8 cellular contexts compared by ENCODE assay signal in genomic region chr7:155299539-155300202, GRCh38. TPM values are rescaled to one million over a fixed set of nuclear protein-coding genes. Genes with fewer than 3 reads are reported as not detected.
DNase-seq lines count a peak whose midpoint lies in the region; ATAC-seq and TF ChIP-seq lines count a peak whose summit lies in the region.

No MANE protein-coding gene starts in this region.

- CTCF ChIA-PET in activated CD4-positive, alpha-beta memory T cell treated with anti-CD3 and anti-CD28 coated beads, Interleukin-2, amount 10 ng/mL, durations not matched to agents 7 days and 5 days (lab: Charles Lee), result interaction anchor here (0.6 to 4.8 kb wide), 6 partner anchors 45 to 386 kb away, joined by 3 to 58 read pairs (median 10); no protein-coding TSS in a partner anchor

- no peak for ATAC-seq in HG03095 (IDR thresholded peaks at IDR 0.05; ENCODE audit: unreplicated experiment)

- peaks cover 0 to 27% (median 6%) of the 10 kb centered on the region in 4 donors for H3K36me3 ChIP-seq in sigmoid colon

- H3K27me3 ChIP-seq in sigmoid colon, result no peaks in the 10 kb centered on the region

- 47 to 57% methylated on average over 8 of the region's 8 CpGs for WGBS in sigmoid colon, 2 donors

- in situ Hi-C loops in ACHN (cut with HindIII; ENCODE audit: low pct_ligation_motif_present, low pct_unique_long_range_greater_than_20kb, low sequenced_read_pairs), result no loop called here
- in situ Hi-C loops in GM18951 (cut with MboI; ENCODE audit: low sequenced_read_pairs, unreplicated experiment), result no loop called here

- no peaks in the 10 kb centered on the region for H3K27me3 Mint-ChIP-seq in activated CD4-positive, alpha-beta memory T cell treated with anti-CD3 and anti-CD28 coated beads, Interleukin-2, amount 10 ng/mL, durations not matched to agents 7 days and 5 days

- H3K9me3 Mint-ChIP-seq in activated CD4-positive, alpha-beta memory T cell treated with anti-CD3 and anti-CD28 coated beads, Interleukin-2, amount 10 ng/mL, durations not matched to agents 7 days and 5 days, result no peaks in the 10 kb centered on the region

- peak overlapping the region; percentile 90 to 98 (median 96) for H3K27ac ChIP-seq in sigmoid colon

- no peaks in the 10 kb centered on the region for H3K9me3 ChIP-seq in sigmoid colon

- H3K4me1 Mint-ChIP-seq in activated CD4-positive, alpha-beta memory T cell treated with anti-CD3 and anti-CD28 coated beads, Interleukin-2, amount 10 ng/mL, durations not matched to agents 7 days and 5 days, result peaks cover 64% of the 10 kb centered on the region

- H3K4me3 ChIP-seq in fibroblast of villous mesenchyme (ENCODE audit: low read depth, low read length) (peak overlapping the region; percentile 76), sigmoid colon (peak overlapping the region; percentile 62 to 99 (median 84))

- H3K4me3 Mint-ChIP-seq in activated CD4-positive, alpha-beta memory T cell treated with anti-CD3 and anti-CD28 coated beads, Interleukin-2, amount 10 ng/mL, durations not matched to agents 7 days and 5 days, result peak overlapping the region; percentile 89

- TF ChIP-seq EP300 in sigmoid colon (IDR thresholded peaks at IDR 0.05), result no peak

- H3K36me3 Mint-ChIP-seq in activated CD4-positive, alpha-beta memory T cell treated with anti-CD3 and anti-CD28 coated beads, Interleukin-2, amount 10 ng/mL, durations not matched to agents 7 days and 5 days (ENCODE audit: low read depth), result peaks cover 70% of the 10 kb centered on the region

- H3K4me1 ChIP-seq in sigmoid colon, result peaks cover 0 to 33% (median 21%) of the 10 kb centered on the region in 4 donors

- DNase-seq in ACHN, result peak; percentile 19
- DNase-seq in activated CD4-positive, alpha-beta memory T cell treated with anti-CD3 and anti-CD28 coated beads, Interleukin-2, amount 10 ng/mL, durations not matched to agents 7 days and 5 days, result peak; percentile 51
- peak; percentile 72 for DNase-seq in fibroblast of villous mesenchyme (ENCODE audit: low read depth)
- DNase-seq in sigmoid colon, result no peak
- no peak for DNase-seq in SHP77 (lab: John Stamatoyannopoulos, UW)
- DNase-seq in NCI-H2107 treated with DMSO at 0.1 percent for 48 hours (lab: John Stamatoyannopoulos, UW; ENCODE audit: unreplicated experiment), result no peak

- POLR2A ChIA-PET in activated CD4-positive, alpha-beta memory T cell treated with anti-CD3 and anti-CD28 coated beads, Interleukin-2, amount 10 ng/mL, durations not matched to agents 7 days and 5 days (lab: Charles Lee), result interaction anchor here (0.9 to 5.8 kb wide), 19 partner anchors 8 to 371 kb away, joined by 3 to 305 read pairs (median 9); partner anchors contain the start of gene PAXIP1

- intact Hi-C loops in sigmoid colon (cut with DNase I), result loop anchor here (2.0 to 10.0 kb wide), 5 partner anchors 95 to 372 kb away; partner anchors contain the start of genes PAXIP1 and RBM33

- no peak for TF ChIP-seq CTCF in fibroblast of villous mesenchyme (IDR thresholded peaks at IDR 0.05; ENCODE audit: insufficient read depth, low read depth, low read length)
- no peak for TF ChIP-seq CTCF in sigmoid colon (IDR thresholded peaks at IDR 0.05)

- TF ChIP-seq POLR2A in GM18951 (IDR thresholded peaks at IDR 0.05; ENCODE audit: extremely low read depth, insufficient read depth, insufficient read length), result peak; percentile 17
- no peak for TF ChIP-seq POLR2A in sigmoid colon (IDR thresholded peaks at IDR 0.05)

- peak overlapping the region; percentile 99 for H3K27ac Mint-ChIP-seq in activated CD4-positive, alpha-beta memory T cell treated with anti-CD3 and anti-CD28 coated beads, Interleukin-2, amount 10 ng/mL, durations not matched to agents 7 days and 5 days

RNA-seq across cellular contexts. Expression of gene INSIG1, which starts 2.0 kb away (rescaled TPM):
- total RNA-seq in activated CD4-positive, alpha-beta memory T cell treated with anti-CD3 and anti-CD28 coated beads, Interleukin-2, amount 10 ng/mL, durations not matched to agents 7 days and 5 days, result 100 to 1,000 TPM; 276 to 283 TPM
- total RNA-seq in fibroblast of villous mesenchyme (389 and 403 TPM in 2 replicates), sigmoid colon (10 to 100 TPM; 33.0 to 77.9 (median 41.5) TPM)
- 100 to 1,000 TPM in 1 of 3 donors, 10 to 100 TPM in 2; 22.2 to 102 (median 39.1) TPM for polyA plus RNA-seq in sigmoid colon

Comparison
In these comparisons a context has a peak if more than half of its experiments do, and no peak if none do; other contexts are left out.
1. DNase-seq: peak in ACHN (single experiment), activated CD4-positive, alpha-beta memory T cell treated with anti-CD3 and anti-CD28 coated beads, Interleukin-2, amount 10 ng/mL, durations not matched to agents 7 days and 5 days (single experiment) and fibroblast of villous mesenchyme (single experiment); none in sigmoid colon (single experiment), SHP77 (0 of 2) and NCI-H2107 treated with DMSO at 0.1 percent for 48 hours (single experiment).